Comparison of ENCODE assay signal across 1 cellular context in the genomic region with DNA sequence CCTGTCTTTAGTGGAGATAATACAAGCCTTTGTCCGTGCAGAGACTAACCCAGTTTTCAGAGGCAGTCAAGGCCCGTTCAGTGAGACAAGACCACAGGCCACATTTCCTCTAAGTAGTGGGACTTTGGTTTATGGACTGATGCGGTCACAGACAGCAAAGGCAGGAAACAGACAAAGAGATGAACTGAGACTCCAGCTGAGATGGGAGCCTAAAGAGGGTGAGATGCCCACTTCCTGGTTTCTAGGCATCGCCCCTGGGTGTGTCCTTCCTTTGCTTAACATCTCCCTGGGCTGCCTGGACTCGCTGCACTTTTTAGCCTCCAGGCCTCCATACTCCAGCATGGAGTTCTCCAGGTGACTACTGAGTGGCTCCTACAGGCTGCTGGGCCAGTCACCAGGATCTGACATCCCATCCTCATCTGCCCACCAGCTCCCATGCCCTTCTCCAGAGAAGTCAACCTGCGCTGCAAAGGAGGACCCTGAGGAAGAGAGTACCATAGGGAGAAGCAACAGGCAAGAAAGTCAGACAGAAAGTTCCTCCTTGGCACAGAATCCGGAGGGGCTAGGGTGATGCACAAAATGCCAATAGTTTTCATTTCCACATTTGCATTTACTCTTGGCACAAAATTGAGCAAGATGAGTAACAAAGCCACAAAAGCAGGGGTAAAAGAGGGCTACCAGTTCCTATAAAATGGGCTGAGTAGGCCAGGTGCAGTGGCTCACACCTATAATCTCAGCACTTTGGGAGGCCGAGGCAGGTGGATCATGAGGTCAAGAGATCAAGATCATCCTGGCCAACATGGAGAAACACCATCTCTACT.
TF ChIP-seq lines count a peak whose summit lies in the region.

No MANE protein-coding gene starts in this region.

TF ChIP-seq in GM23338, 12 proteins besides CTCF, POLR2A, EP300 and RAD21 (continued from another document):
- TF ChIP-seq, protein P1, sequence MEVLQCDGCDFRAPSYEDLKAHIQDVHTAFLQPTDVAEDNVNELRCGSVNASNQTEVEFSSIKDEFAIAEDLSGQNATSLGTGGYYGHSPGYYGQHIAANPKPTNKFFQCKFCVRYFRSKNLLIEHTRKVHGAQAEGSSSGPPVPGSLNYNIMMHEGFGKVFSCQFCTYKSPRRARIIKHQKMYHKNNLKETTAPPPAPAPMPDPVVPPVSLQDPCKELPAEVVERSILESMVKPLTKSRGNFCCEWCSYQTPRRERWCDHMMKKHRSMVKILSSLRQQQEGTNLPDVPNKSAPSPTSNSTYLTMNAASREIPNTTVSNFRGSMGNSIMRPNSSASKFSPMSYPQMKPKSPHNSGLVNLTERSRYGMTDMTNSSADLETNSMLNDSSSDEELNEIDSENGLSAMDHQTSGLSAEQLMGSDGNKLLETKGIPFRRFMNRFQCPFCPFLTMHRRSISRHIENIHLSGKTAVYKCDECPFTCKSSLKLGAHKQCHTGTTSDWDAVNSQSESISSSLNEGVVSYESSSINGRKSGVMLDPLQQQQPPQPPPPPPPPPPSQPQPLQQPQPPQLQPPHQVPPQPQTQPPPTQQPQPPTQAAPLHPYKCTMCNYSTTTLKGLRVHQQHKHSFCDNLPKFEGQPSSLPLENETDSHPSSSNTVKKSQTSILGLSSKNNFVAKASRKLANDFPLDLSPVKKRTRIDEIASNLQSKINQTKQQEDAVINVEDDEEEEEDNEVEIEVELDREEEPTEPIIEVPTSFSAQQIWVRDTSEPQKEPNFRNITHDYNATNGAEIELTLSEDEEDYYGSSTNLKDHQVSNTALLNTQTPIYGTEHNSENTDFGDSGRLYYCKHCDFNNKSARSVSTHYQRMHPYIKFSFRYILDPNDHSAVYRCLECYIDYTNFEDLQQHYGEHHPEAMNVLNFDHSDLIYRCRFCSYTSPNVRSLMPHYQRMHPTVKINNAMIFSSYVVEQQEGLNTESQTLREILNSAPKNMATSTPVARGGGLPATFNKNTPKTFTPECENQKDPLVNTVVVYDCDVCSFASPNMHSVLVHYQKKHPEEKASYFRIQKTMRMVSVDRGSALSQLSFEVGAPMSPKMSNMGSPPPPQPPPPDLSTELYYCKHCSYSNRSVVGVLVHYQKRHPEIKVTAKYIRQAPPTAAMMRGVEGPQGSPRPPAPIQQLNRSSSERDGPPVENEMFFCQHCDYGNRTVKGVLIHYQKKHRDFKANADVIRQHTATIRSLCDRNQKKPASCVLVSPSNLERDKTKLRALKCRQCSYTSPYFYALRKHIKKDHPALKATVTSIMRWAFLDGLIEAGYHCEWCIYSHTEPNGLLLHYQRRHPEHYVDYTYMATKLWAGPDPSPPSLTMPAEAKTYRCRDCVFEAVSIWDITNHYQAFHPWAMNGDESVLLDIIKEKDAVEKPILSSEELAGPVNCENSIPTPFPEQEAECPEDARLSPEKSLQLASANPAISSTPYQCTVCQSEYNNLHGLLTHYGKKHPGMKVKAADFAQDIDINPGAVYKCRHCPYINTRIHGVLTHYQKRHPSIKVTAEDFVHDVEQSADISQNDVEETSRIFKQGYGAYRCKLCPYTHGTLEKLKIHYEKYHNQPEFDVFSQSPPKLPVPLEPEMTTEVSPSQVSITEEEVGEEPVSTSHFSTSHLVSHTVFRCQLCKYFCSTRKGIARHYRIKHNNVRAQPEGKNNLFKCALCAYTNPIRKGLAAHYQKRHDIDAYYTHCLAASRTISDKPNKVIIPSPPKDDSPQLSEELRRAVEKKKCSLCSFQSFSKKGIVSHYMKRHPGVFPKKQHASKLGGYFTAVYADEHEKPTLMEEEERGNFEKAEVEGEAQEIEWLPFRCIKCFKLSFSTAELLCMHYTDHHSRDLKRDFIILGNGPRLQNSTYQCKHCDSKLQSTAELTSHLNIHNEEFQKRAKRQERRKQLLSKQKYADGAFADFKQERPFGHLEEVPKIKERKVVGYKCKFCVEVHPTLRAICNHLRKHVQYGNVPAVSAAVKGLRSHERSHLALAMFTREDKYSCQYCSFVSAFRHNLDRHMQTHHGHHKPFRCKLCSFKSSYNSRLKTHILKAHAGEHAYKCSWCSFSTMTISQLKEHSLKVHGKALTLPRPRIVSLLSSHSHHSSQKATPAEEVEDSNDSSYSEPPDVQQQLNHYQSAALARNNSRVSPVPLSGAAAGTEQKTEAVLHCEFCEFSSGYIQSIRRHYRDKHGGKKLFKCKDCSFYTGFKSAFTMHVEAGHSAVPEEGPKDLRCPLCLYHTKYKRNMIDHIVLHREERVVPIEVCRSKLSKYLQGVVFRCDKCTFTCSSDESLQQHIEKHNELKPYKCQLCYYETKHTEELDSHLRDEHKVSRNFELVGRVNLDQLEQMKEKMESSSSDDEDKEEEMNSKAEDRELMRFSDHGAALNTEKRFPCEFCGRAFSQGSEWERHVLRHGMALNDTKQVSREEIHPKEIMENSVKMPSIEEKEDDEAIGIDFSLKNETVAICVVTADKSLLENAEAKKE (CRISPR knock-in tag; IDR thresholded peaks at IDR 0.05), result no peak
- TF ChIP-seq CREB1 (CRISPR knock-in tag; IDR thresholded peaks at IDR 0.05; ENCODE audit: low read depth), result no peak
- TF ChIP-seq STAT1 (IDR thresholded peaks at IDR 0.05; ENCODE audit: unreplicated experiment), result no peak
